Comparison of ENCODE assay signal across 7 cellular contexts in the genomic region with DNA sequence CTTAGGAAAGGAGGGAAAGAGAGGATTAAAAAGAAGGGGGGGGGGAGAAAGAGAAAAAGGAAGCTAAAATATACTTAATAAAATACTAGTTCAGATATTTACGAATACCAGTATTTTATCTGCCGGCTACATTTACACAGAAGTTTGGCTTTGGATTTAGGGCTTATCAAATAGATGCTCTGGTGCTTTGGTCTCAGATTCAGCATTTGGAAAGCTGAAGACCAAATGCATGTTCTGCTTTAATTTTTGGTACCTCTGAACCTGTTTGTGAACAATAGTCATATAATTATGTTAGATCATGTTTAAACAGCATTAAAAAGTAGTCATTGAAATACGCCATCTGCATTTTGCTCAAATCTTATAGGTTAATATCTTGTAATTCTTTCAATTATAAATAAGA.
"Had no signal": no experiment of that assay in that cellular context is flagged by ENCODE, and none has a peak within 500 bp of the region (broad histone marks: within the 10 kb centered on the region; RNA-seq: fewer than 3 reads in every experiment).

No MANE protein-coding gene starts in this region.

- FAIRE-seq: GM12878, GM12891, GM12892, GM18507, GM19239 had no signal

- DNase-seq: GDM1, GF-D8 had no signal

- ATAC-seq: GM12878 had no signal

- H3K4me3 ChIP-seq: GM12878 had no signal
